Comparison of ENCODE assay signal across 2 cellular contexts in the genomic region with DNA sequence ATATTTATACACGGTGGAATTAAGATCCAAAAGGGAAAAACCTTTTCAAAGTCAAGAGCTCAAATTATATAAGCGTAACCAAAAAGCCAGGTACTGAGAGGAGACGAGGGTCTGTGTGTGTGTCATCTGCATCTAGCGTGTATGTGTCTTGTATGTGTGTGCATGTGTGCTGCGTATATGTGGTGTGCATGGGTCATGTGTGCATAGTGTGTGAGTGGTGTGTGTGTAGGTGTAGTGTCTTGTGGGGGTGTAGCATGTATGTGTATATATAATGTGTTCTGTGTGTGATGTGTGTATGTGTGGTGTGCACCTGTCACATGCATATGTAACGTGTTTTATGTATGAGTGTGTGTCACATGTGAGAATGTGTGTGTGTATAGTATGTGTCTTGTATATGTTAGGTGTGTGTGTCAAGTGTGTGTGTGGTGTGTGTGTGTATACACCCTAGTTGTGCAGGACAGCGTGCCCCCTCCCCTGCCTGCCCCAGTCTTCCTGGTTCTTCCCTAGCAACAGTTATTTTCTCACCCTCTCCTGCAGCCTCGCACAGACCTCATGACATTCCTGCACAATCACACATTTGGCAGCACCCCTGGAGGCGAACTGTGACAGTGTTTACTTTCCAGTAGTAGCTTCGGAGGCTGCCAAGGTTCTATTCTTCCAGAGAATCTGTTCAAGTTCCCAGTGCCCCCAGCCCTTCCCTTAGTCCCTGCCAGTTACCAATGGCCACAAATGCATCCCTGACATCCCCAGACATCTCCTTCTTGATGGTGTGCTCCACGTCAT.
TF ChIP-seq lines count a peak whose summit lies in the region.

No MANE protein-coding gene starts in this region.

TF ChIP-seq in IMR-90, 13 proteins besides CTCF, POLR2A, EP300 and RAD21 (continued from another document):
- no peak for TF ChIP-seq MAZ (IDR thresholded peaks at IDR 0.05; ENCODE audit: borderline replicate concordance, low read depth, low read length)
- no peak for TF ChIP-seq RFX5 (IDR thresholded peaks at IDR 0.05; ENCODE audit: low read depth, low read length)
- TF ChIP-seq, protein P1, sequence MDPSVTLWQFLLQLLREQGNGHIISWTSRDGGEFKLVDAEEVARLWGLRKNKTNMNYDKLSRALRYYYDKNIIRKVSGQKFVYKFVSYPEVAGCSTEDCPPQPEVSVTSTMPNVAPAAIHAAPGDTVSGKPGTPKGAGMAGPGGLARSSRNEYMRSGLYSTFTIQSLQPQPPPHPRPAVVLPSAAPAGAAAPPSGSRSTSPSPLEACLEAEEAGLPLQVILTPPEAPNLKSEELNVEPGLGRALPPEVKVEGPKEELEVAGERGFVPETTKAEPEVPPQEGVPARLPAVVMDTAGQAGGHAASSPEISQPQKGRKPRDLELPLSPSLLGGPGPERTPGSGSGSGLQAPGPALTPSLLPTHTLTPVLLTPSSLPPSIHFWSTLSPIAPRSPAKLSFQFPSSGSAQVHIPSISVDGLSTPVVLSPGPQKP (IDR thresholded peaks at IDR 0.05; ENCODE audit: borderline replicate concordance, low read depth, low read length), result no peak
- no peak for TF ChIP-seq USF2 (IDR thresholded peaks at IDR 0.05; ENCODE audit: low read depth, low read length)
- no peak for TF ChIP-seq RCOR1 (IDR thresholded peaks at IDR 0.05; ENCODE audit: insufficient replicate concordance, low read length)
- TF ChIP-seq CEBPB (IDR thresholded peaks at IDR 0.05; ENCODE audit: low read depth, low read length), result no peak
- no peak; the same call in 1 of the 2 replicates for TF ChIP-seq BHLHE40 (IDR thresholded peaks at IDR 0.05; ENCODE audit: low read depth, low read length)

TF ChIP-seq in liver, 16 proteins besides CTCF, POLR2A, EP300 and RAD21 (continued from another document):
- TF ChIP-seq JUND (IDR thresholded peaks at IDR 0.05) (peak in 1 of 2 donors; percentile 21), SP1 (IDR thresholded peaks at IDR 0.05) (no peak), RXRA (IDR thresholded peaks at IDR 0.05) (peak; percentile 34 to 59), FOXA1 (IDR thresholded peaks at IDR 0.05) (peak; percentile 74), NR2F2 (IDR thresholded peaks at IDR 0.05) (peak; percentile 12), GABPA (IDR thresholded peaks at IDR 0.05 in 1 of 2, conservative IDR thresholded peaks at IDR 0.05 in 1 of 2) (no peak), YY1 (IDR thresholded peaks at IDR 0.05) (no peak), TAF1 (conservative IDR thresholded peaks at IDR 0.05) (no peak), HNF4A (conservative IDR thresholded peaks at IDR 0.05) (peak in 1 of 2 donors; percentile 52)
TF ChIP-seq in liver: peak in this region for 7.
